Comparison of ENCODE assay signal across 15 cellular contexts in the genomic region with DNA sequence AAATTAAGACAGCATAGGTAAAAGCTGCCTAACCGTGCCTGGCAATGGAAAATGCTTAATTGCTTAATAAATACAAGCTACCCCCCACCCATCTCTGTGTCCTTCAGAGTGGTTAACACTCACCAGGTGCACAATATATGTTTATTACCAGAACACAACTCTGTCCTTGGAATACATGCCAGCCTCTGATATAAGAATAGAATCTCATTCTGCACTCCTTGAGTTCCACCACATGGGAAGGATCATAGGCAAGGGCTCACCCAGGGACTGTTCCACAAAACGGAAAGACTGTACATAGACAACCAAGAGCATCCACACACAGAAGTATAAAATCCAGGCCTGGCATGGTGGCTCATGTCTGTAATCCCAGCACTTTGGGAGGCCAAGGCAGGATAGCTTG.
DNase-seq lines count a peak whose midpoint lies in the region; ATAC-seq and TF ChIP-seq lines count a peak whose summit lies in the region.
"Had no signal": no experiment of that assay in that cellular context is flagged by ENCODE, and none has a peak within 500 bp of the region (broad histone marks: within the 10 kb centered on the region; RNA-seq: fewer than 3 reads in every experiment).

No MANE protein-coding gene starts in this region.

- H3K36me3 ChIP-seq in GM23338 (ENCODE audit: insufficient read depth) (no peaks in the 10 kb centered on the region), IMR-90 (ENCODE audit: control insufficient read depth, insufficient read depth, low read length) (no peaks in the 10 kb centered on the region), SK-N-MC (ENCODE audit: insufficient read depth, low read length) (peaks cover 9% of the 10 kb centered on the region), sigmoid colon (no peaks in the 10 kb centered on the region)

- no peak overlapping the region for H4K91ac ChIP-seq in IMR-90 (ENCODE audit: insufficient read depth, low read depth, low read length)

- no peaks in the 10 kb centered on the region; the same call in 1 of the 2 replicates for H3K9me1 ChIP-seq in IMR-90 (ENCODE audit: insufficient read depth, low read length)

- H2AFZ ChIP-seq in GM23338 (no peak overlapping the region), IMR-90 (replicated peaks; ENCODE audit: low read length, poor library complexity) (no peak overlapping the region)

- peaks cover 61% of the 10 kb centered on the region for H3K4me1 Mint-ChIP-seq in GM23338
- H3K4me1 Mint-ChIP-seq in neural crest cell = no peaks in the 10 kb centered on the region
- H3K4me1 Mint-ChIP-seq in T-cell = peaks cover 7 to 18% (median 9%) of the 10 kb centered on the region in 3 donors

- H3K27ac Mint-ChIP-seq in GM23338 (peak overlapping the region; percentile 95), neural crest cell (ENCODE audit: unreplicated experiment) (peak overlapping the region; percentile 67), T-cell (no peak overlapping the region)

- H3K27me3 Mint-ChIP-seq in GM23338 (ENCODE audit: insufficient read depth, low read depth, poor library complexity) (no peaks in the 10 kb centered on the region), neural crest cell (ENCODE audit: low read depth) (no peaks in the 10 kb centered on the region), T-cell (no peaks in the 10 kb centered on the region)
- H3K27me3 Mint-ChIP-seq: CD4-positive, CD25-positive, alpha-beta regulatory T cell had no signal

- H2BK20ac ChIP-seq in IMR-90 (ENCODE audit: low read depth, low read length) = no peak overlapping the region

- intact Hi-C loops in IMR-90 (cut with micrococcal nuclease) (loop anchor here (5.0 kb wide), 2 partner anchors 40 to 75 kb away; no protein-coding TSS in a partner anchor), sigmoid colon (cut with DNase I) (no loop called here)

- H3K9me2 ChIP-seq in GM23338 (ENCODE audit: insufficient read depth) = no peaks in the 10 kb centered on the region

- POLR2A ChIA-PET in IMR-90 (lab: Charles Lee; ENCODE audit: unreplicated experiment) (no interaction called here), T-cell (lab: Charles Lee) (no interaction called here)

- H2BK5ac ChIP-seq in IMR-90 (ENCODE audit: low read depth, low read length, poor library complexity, severe bottlenecking) = no peak overlapping the region

- CTCF ChIA-PET in IMR-90 (lab: Yijun Ruan, JAX) = no interaction called here
- CTCF ChIA-PET in T-cell (lab: Charles Lee) = no interaction called here

- no TSS peak for BruUV-seq in IMR-90 (replicated peaks; lab: Mats Ljungman, UMichigan)

- ATAC-seq in GM23338 (no peak), IMR-90 (ENCODE audit: low read depth) (no peak), GM18502 (IDR thresholded peaks at IDR 0.05; ENCODE audit: poor library complexity, unreplicated experiment) (no peak), T-cell (replicated peaks in 1 of 4) (no peak)
- ATAC-seq: HCT116 had no signal

- H3K79me1 ChIP-seq in IMR-90 (ENCODE audit: low read depth in 1 of 2, low read length in 2 of 2) = no peaks in the 10 kb centered on the region

- H2AK9ac ChIP-seq in IMR-90 (replicated peaks; ENCODE audit: low read depth, low read length, poor library complexity) = no peak overlapping the region

- H3K79me2 ChIP-seq in GM23338 (replicated peaks; ENCODE audit: insufficient read depth) = peaks cover 10% of the 10 kb centered on the region; the same call in 1 of the 2 replicates

- DNase-seq in GM23338 (ENCODE audit: low spot score) (no peak), IMR-90 (no peak), SK-N-MC (ENCODE audit: low read depth, low spot score) (no peak), neural crest cell (ENCODE audit: low read depth, low spot score) (no peak), sigmoid colon (no peak), T-cell (no peak)
- DNase-seq: Caco-2; CD4-positive, CD25-positive, alpha-beta regulatory T cell; DMS153; NCI-H1092 treated with DMSO at 0.1 percent for 48 hours; NCI-H1930; NCI-H446 treated with DMSO at 0.1 percent for 48 hours; NCI-H774 had no signal

- H3K9me3 Mint-ChIP-seq in GM23338 = no peaks in the 10 kb centered on the region
- H3K9me3 Mint-ChIP-seq in neural crest cell = no peaks in the 10 kb centered on the region
- H3K9me3 Mint-ChIP-seq in T-cell = no peaks in the 10 kb centered on the region
- H3K9me3 Mint-ChIP-seq: CD4-positive, CD25-positive, alpha-beta regulatory T cell had no signal

- in situ Hi-C loops in IMR-90 (cut with MboI; ENCODE audit: low sequenced_read_pairs) = no loop called here

- no peaks in the 10 kb centered on the region for H3K27me3 ChIP-seq in GM23338 (ENCODE audit: insufficient read depth)
- no peaks in the 10 kb centered on the region for H3K27me3 ChIP-seq in IMR-90 (ENCODE audit: control insufficient read depth, insufficient read depth, low read length)
- H3K27me3 ChIP-seq in sigmoid colon = no peaks in the 10 kb centered on the region

- 0 out of 2 replicates have a peak overlapping the region, but pooled peaks have one; percentile 27 for H3K4me2 ChIP-seq in GM23338
- H3K4me2 ChIP-seq in IMR-90 (ENCODE audit: low read depth, low read length) = no peak overlapping the region

- H3K9ac ChIP-seq in IMR-90 (ENCODE audit: low read depth, low read length) (no peak overlapping the region), SK-N-MC (ENCODE audit: insufficient read length) (no peak overlapping the region)

- H2BK120ac ChIP-seq in IMR-90 (ENCODE audit: low read depth, low read length) = no peak overlapping the region

- H3K4me3 ChIP-seq in GM23338 (no peak overlapping the region), IMR-90 (ENCODE audit: insufficient read depth, low read depth, low read length) (no peak overlapping the region), SK-N-MC (no peak overlapping the region), sigmoid colon (no peak overlapping the region)

- H4K8ac ChIP-seq in IMR-90 (ENCODE audit: low read depth in 2 of 2, low read length in 2 of 2) = no peak overlapping the region

- no peak overlapping the region for H3K23ac ChIP-seq in IMR-90 (ENCODE audit: low read depth, low read length)

- H3K9me3 ChIP-seq in IMR-90 (ENCODE audit: control insufficient read depth, insufficient read depth, low read length) (no peaks in the 10 kb centered on the region), SK-N-MC (ENCODE audit: low read depth, low read length) (no peaks in the 10 kb centered on the region), sigmoid colon (no peaks in the 10 kb centered on the region)
- H3K9me3 ChIP-seq: Caco-2 had no signal

- no peak overlapping the region for H3K18ac ChIP-seq in IMR-90 (ENCODE audit: low read depth, low read length)

- H4K20me1 ChIP-seq in GM23338 (replicated peaks; ENCODE audit: insufficient read depth) = no peaks in the 10 kb centered on the region
- H4K20me1 ChIP-seq in IMR-90 (ENCODE audit: insufficient read depth, low read length) = no peaks in the 10 kb centered on the region

- no peak overlapping the region for H3K56ac ChIP-seq in IMR-90 (ENCODE audit: extremely low read depth, insufficient read depth, low read length)

- no peak for TF ChIP-seq CTCF in GM23338 (conservative IDR thresholded peaks at IDR 0.05; ENCODE audit: low read depth in 2 of 2)
- TF ChIP-seq CTCF in IMR-90 (conservative IDR thresholded peaks at IDR 0.05; ENCODE audit: low read depth, low read length) = no peak
- TF ChIP-seq CTCF in neural crest cell (conservative IDR thresholded peaks at IDR 0.05) = no peak
- no peak for TF ChIP-seq CTCF in sigmoid colon (IDR thresholded peaks at IDR 0.05)

- peaks cover 6% of the 10 kb centered on the region; the same call in 1 of the 2 replicates for H3F3A ChIP-seq in GM23338 (replicated peaks; ENCODE audit: low read depth)

- no peak overlapping the region for H3K14ac ChIP-seq in IMR-90 (replicated peaks; ENCODE audit: low read depth, low read length)

- TF ChIP-seq POLR2A in IMR-90 (IDR thresholded peaks at IDR 0.05; ENCODE audit: low read depth, low read length) = no peak
- no peak for TF ChIP-seq POLR2A in sigmoid colon (IDR thresholded peaks at IDR 0.05)

- dilution Hi-C loops in IMR-90 (cut with HindIII; ENCODE audit: low sequenced_read_pairs, unreplicated experiment) = no loop called here

- no peak for TF ChIP-seq RAD21 in IMR-90 (IDR thresholded peaks at IDR 0.05; ENCODE audit: low read length)

- H2AK5ac ChIP-seq in IMR-90 (ENCODE audit: low read depth, low read length) = peak overlapping the region; percentile 39; the same call in 1 of the 2 replicates

- 100% methylated on average over 1 of the region's 2 CpGs; no CpG with 5 or more reads in 1 of the 2 experiments for WGBS in IMR-90 (ENCODE audit: extremely low coverage in 2 of 2, insufficient read length in 1 of 2), 2 experiments
- 95 to 96% methylated on average over 2 of the region's 2 CpGs for WGBS in sigmoid colon, 2 donors

- 0 out of 3 replicates have a peak overlapping the region, but pooled peaks have one; percentile 40 for H2BK15ac ChIP-seq in IMR-90 (ENCODE audit: low read depth, low read length)

- H4K5ac ChIP-seq in IMR-90 (ENCODE audit: low read depth, low read length) = no peak overlapping the region

- TF ChIP-seq EP300 in sigmoid colon (IDR thresholded peaks at IDR 0.05) = no peak

- H3K4me1 ChIP-seq in GM23338 (ENCODE audit: insufficient read depth) = peaks cover 68% of the 10 kb centered on the region
- H3K4me1 ChIP-seq in IMR-90 (ENCODE audit: control insufficient read depth, insufficient read depth, low read length) = no peaks in the 10 kb centered on the region
- H3K4me1 ChIP-seq in sigmoid colon = peaks cover 0 to 17% (median 8%) of the 10 kb centered on the region in 4 donors
- H3K4me1 ChIP-seq: Caco-2 had no signal

- 0 out of 3 replicates have a peak overlapping the region, but pooled peaks have one; percentile 5 for H3K4me3 Mint-ChIP-seq in GM23338
- H3K4me3 Mint-ChIP-seq in neural crest cell = no peak overlapping the region
- H3K4me3 Mint-ChIP-seq in T-cell = no peak overlapping the region
- H3K4me3 Mint-ChIP-seq: CD4-positive, CD25-positive, alpha-beta regulatory T cell had no signal

- H3K27ac ChIP-seq in GM23338 (ENCODE audit: low read depth) = no peak overlapping the region
- no peak overlapping the region for H3K27ac ChIP-seq in IMR-90 (ENCODE audit: insufficient read depth, low read length)
- peak overlapping the region; percentile 67; the same call in 1 of the 2 replicates for H3K27ac ChIP-seq in SK-N-MC
- peak overlapping the region in 1 of 4 donors; percentile 45 for H3K27ac ChIP-seq in sigmoid colon

- H3K4ac ChIP-seq in IMR-90 (ENCODE audit: low read depth, low read length) = no peak overlapping the region

- H3K36me3 Mint-ChIP-seq in GM23338 (ENCODE audit: low read depth) (peaks cover 25% of the 10 kb centered on the region; the same call in 2 of the 3 replicates), neural crest cell (ENCODE audit: low read depth) (no peaks in the 10 kb centered on the region), T-cell (peaks cover 44% of the 10 kb centered on the region)

TF ChIP-seq in IMR-90, 13 proteins besides CTCF, POLR2A, EP300 and RAD21:
- no peak for TF ChIP-seq BHLHE40 (IDR thresholded peaks at IDR 0.05; ENCODE audit: low read depth, low read length)
- TF ChIP-seq MAFK (IDR thresholded peaks at IDR 0.05; ENCODE audit: low read depth, low read length) = no peak
- no peak for TF ChIP-seq CEBPB (IDR thresholded peaks at IDR 0.05; ENCODE audit: low read depth, low read length)
- no peak for TF ChIP-seq MAZ (IDR thresholded peaks at IDR 0.05; ENCODE audit: borderline replicate concordance, low read depth, low read length)
- TF ChIP-seq RFX5 (IDR thresholded peaks at IDR 0.05; ENCODE audit: low read depth, low read length) = no peak

Comparison
In these comparisons a context has a peak if more than half of its experiments do, and no peak if none do; other contexts are left out.
1. H3K27ac Mint-ChIP-seq: peak in GM23338 (single experiment) and neural crest cell (single experiment); none in T-cell (0 of 2).